In genomic region chr1:40868051-40868723, GRCh38 we compare ENCODE assay signal across 11 cellular contexts. TPM values are rescaled to one million over a fixed set of nuclear protein-coding genes. Genes with fewer than 3 reads are reported as not detected.
A peak's percentile ranks its signal among the peaks of the same experiment; 100 is the strongest.
DNase-seq lines count a peak whose midpoint lies in the region; ATAC-seq and TF ChIP-seq lines count a peak whose summit lies in the region.
"Had no signal": no experiment of that assay in that cellular context is flagged by ENCODE, and none has a peak within 500 bp of the region (broad histone marks: within the 10 kb centered on the region; RNA-seq: fewer than 3 reads in every experiment).

No MANE protein-coding gene starts in this region.

- H3K9me3 ChIP-seq in psoas muscle: no peaks in the 10 kb centered on the region
- H3K9me3 ChIP-seq: SJSA1 had no signal

- peak; percentile 38 to 69 (median 46) for ATAC-seq in psoas muscle

- DNase-seq in DMS 273 treated with DMSO at 0.1 percent for 48 hours (lab: John Stamatoyannopoulos, UW): peak; percentile 91
- no peak for DNase-seq in DMS 273 (lab: John Stamatoyannopoulos, UW; ENCODE audit: unreplicated experiment)
- peak; percentile 33 to 35 for DNase-seq in NCI-H526 (lab: John Stamatoyannopoulos, UW)
- DNase-seq in epithelial cell of esophagus (ENCODE audit: low read depth): peak; percentile 89
- DNase-seq in psoas muscle: no peak
- no peak for DNase-seq in activated gamma-delta T cell treated with Interleukin-2 at 50 U/mL for 16 hours
- no peak for DNase-seq in activated effector memory CD4-positive, alpha-beta T cell treated with anti-CD3 and anti-CD28 coated beads, Interleukin-2, amount 50 U/mL, for 16 hours
- no peak for DNase-seq in putamen (ENCODE audit: low spot score)
- DNase-seq: activated T-cell treated with anti-CD3 and anti-CD28 coated beads, Interleukin-2, amount 50 U/mL, for 24 hours; Karpas-422 had no signal

- H3K4me3 ChIP-seq in epithelial cell of esophagus (ENCODE audit: low read length) (no peak overlapping the region), psoas muscle (no peak overlapping the region)
- H3K4me3 ChIP-seq: SJSA1 had no signal

- TF ChIP-seq CTCF in epithelial cell of esophagus (IDR thresholded peaks at IDR 0.05; ENCODE audit: insufficient read depth, low read depth, low read length, missing control alignments): peak; percentile 5
- TF ChIP-seq CTCF in psoas muscle (IDR thresholded peaks at IDR 0.05): no peak

- 87 to 93% (median 88%) methylated on average over 4 of the region's 4 CpGs for WGBS in psoas muscle, 3 donors

- H3K36me3 ChIP-seq in psoas muscle (ENCODE audit: insufficient read depth in 1 of 2, low read depth in 1 of 2): no peaks in the 10 kb centered on the region
- H3K36me3 ChIP-seq: SJSA1 had no signal

- H3K27me3 ChIP-seq in psoas muscle (ENCODE audit: insufficient read depth in 3 of 3, low read length in 2 of 3): no peaks in the 10 kb centered on the region
- H3K27me3 ChIP-seq: SJSA1 had no signal

- intact Hi-C loops in psoas muscle (cut with DNase I): no loop called here

- no peaks in the 10 kb centered on the region for H3K4me1 ChIP-seq in psoas muscle

- H3K27ac ChIP-seq in psoas muscle: no peak overlapping the region

RNA-seq across cellular contexts. Expression of gene CITED4, which starts 6.0 kb away (rescaled TPM):
- total RNA-seq in psoas muscle: 10 to 100 TPM; 16.0 to 24.7 (median 18.6) TPM
- 10 to 100 TPM in 1 of 3 donors, 1 to 10 TPM in 2; 5.6 to 40.9 (median 6.6) TPM for polyA plus RNA-seq in psoas muscle

Comparison
In these comparisons a context has a peak if more than half of its experiments do, and no peak if none do; other contexts are left out.
1. DNase-seq: peak in DMS 273 treated with DMSO at 0.1 percent for 48 hours (single experiment), NCI-H526 (2 of 2) and epithelial cell of esophagus (single experiment); none in DMS 273 (single experiment), psoas muscle (0 of 2), activated gamma-delta T cell treated with Interleukin-2 at 50 U/mL for 16 hours (single experiment), activated effector memory CD4-positive, alpha-beta T cell treated with anti-CD3 and anti-CD28 coated beads, Interleukin-2, amount 50 U/mL, for 16 hours (single experiment) and putamen (single experiment).